In the genomic region with DNA sequence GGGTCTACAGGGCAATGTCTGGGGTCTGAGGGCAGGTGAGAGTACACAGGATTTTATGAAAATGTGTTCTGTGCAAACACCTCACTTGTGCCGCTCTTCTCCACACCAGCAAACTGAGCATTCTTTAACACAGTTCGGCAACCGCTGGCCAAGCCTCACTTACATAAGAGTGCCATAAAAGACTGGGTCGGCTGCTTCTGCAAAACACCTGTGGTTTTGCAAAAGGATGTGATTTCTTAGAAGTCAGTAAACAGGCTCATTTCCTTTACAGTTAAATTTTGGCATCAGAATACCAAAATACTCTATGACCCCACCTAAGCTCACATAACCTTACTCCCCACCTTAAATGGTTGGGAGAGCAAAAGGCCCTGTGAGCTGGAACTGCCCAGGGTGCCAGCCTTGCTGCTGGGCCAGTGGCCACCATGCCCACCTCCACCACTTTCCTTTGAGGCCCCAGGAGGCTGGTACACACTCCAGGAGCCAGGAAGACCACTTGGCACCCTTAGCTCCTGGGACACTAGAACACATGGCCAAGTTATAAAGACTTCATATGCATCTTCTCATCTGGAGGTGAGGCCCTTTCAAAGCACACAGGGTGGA, we compare ENCODE assay signal across 9 cellular contexts. TPM values are rescaled to one million over a fixed set of nuclear protein-coding genes. Genes with fewer than 3 reads are reported as not detected.
DNase-seq lines count a peak whose midpoint lies in the region; ATAC-seq and TF ChIP-seq lines count a peak whose summit lies in the region.
"Had no signal": no experiment of that assay in that cellular context is flagged by ENCODE, and none has a peak within 500 bp of the region (broad histone marks: within the 10 kb centered on the region; RNA-seq: fewer than 3 reads in every experiment).

No MANE protein-coding gene starts in this region.

- H3K27me3 Mint-ChIP-seq in activated naive CD8-positive, alpha-beta T cell treated with anti-CD3 and anti-CD28 coated beads, Interleukin-2, amount 10 ng/mL, durations not matched to agents 7 days and 5 days = no peaks in the 10 kb centered on the region
- H3K27me3 Mint-ChIP-seq in stimulated activated naive B cell treated with anti-CD40 and anti-IgM and Interleukin-4, amounts not matched to agents 10 μg/mL and 1 μg/mL and 100 μg/mL, for 72 hours = no peaks in the 10 kb centered on the region

- POLR2A ChIA-PET in activated naive CD8-positive, alpha-beta T cell treated with anti-CD3 and anti-CD28 coated beads, Interleukin-2, amount 10 ng/mL, durations not matched to agents 7 days and 5 days (lab: Charles Lee) = interaction anchor here (0.7 to 4.2 kb wide), 10 partner anchors 10 to 135 kb away, joined by 3 to 49 read pairs (median 4); a partner anchor contains a TSS

- DNase-seq in activated CD4-positive, CD25-positive, alpha-beta regulatory T cell treated with anti-CD3 and anti-CD28 coated beads, Interleukin-2, amount 50 U/mL, for 72 hours = no peak
- DNase-seq in activated naive CD8-positive, alpha-beta T cell treated with anti-CD3 and anti-CD28 coated beads, Interleukin-2, amount 10 ng/mL, durations not matched to agents 7 days and 5 days = peak; percentile 68
- DNase-seq in stimulated activated naive B cell treated with anti-CD40 and anti-IgM and Interleukin-4, amounts not matched to agents 10 μg/mL and 1 μg/mL and 100 μg/mL, for 72 hours = peak; percentile 26
- no peak for DNase-seq in NCI-H2081 treated with DMSO at 0.1 percent for 48 hours (lab: John Stamatoyannopoulos, UW)
- DNase-seq in tibial artery = no peak

- H3K4me1 ChIP-seq in tibial artery = peaks cover 0 to 77% (median 58%) of the 10 kb centered on the region in 4 donors

- H3K27ac ChIP-seq in tibial artery = no peak overlapping the region
- H3K27ac ChIP-seq: A549 had no signal

- no peaks in the 10 kb centered on the region for H3K36me3 ChIP-seq in tibial artery

- H3K9me3 ChIP-seq in tibial artery = no peaks in the 10 kb centered on the region
- H3K9me3 ChIP-seq: A549 had no signal

- H3K4me1 Mint-ChIP-seq in activated naive CD8-positive, alpha-beta T cell treated with anti-CD3 and anti-CD28 coated beads, Interleukin-2, amount 10 ng/mL, durations not matched to agents 7 days and 5 days = peaks cover 76% of the 10 kb centered on the region
- H3K4me1 Mint-ChIP-seq in stimulated activated naive B cell treated with anti-CD40 and anti-IgM and Interleukin-4, amounts not matched to agents 10 μg/mL and 1 μg/mL and 100 μg/mL, for 72 hours = peaks cover 55 to 89% of the 10 kb centered on the region in 2 donors

- H3K9me3 Mint-ChIP-seq in activated naive CD8-positive, alpha-beta T cell treated with anti-CD3 and anti-CD28 coated beads, Interleukin-2, amount 10 ng/mL, durations not matched to agents 7 days and 5 days = no peaks in the 10 kb centered on the region
- H3K9me3 Mint-ChIP-seq in stimulated activated naive B cell treated with anti-CD40 and anti-IgM and Interleukin-4, amounts not matched to agents 10 μg/mL and 1 μg/mL and 100 μg/mL, for 72 hours = peaks cover 1 to 3% of the 10 kb centered on the region in 2 donors

- H3K27ac Mint-ChIP-seq in activated naive CD8-positive, alpha-beta T cell treated with anti-CD3 and anti-CD28 coated beads, Interleukin-2, amount 10 ng/mL, durations not matched to agents 7 days and 5 days = peak overlapping the region; percentile 94
- peak overlapping the region; percentile 86 for H3K27ac Mint-ChIP-seq in stimulated activated naive B cell treated with anti-CD40 and anti-IgM and Interleukin-4, amounts not matched to agents 10 μg/mL and 1 μg/mL and 100 μg/mL, for 72 hours

- no peak for TF ChIP-seq CTCF in tibial artery (IDR thresholded peaks at IDR 0.05)

- no peak overlapping the region for H3K4me3 ChIP-seq in tibial artery
- H3K4me3 ChIP-seq: A549 had no signal

- peaks cover 28% of the 10 kb centered on the region for H3K36me3 Mint-ChIP-seq in activated naive CD8-positive, alpha-beta T cell treated with anti-CD3 and anti-CD28 coated beads, Interleukin-2, amount 10 ng/mL, durations not matched to agents 7 days and 5 days
- H3K36me3 Mint-ChIP-seq in stimulated activated naive B cell treated with anti-CD40 and anti-IgM and Interleukin-4, amounts not matched to agents 10 μg/mL and 1 μg/mL and 100 μg/mL, for 72 hours = peaks cover 20 to 39% of the 10 kb centered on the region in 2 donors

- peak; percentile 12 to 30 for ATAC-seq in activated CD4-positive, CD25-positive, alpha-beta regulatory T cell treated with anti-CD3 and anti-CD28 coated beads, Interleukin-2, amount 50 U/mL, for 24 hours
- ATAC-seq in HG03565 (IDR thresholded peaks at IDR 0.05; ENCODE audit: unreplicated experiment) = peak; percentile 61
- peak; percentile 90 for ATAC-seq in activated naive CD8-positive, alpha-beta T cell treated with anti-CD3 and anti-CD28 coated beads, Interleukin-2, amount 10 ng/mL, durations not matched to agents 7 days and 5 days (ENCODE audit: low read depth)
- peak; percentile 88 to 90 for ATAC-seq in stimulated activated naive B cell treated with anti-CD40 and anti-IgM and Interleukin-4, amounts not matched to agents 10 μg/mL and 1 μg/mL and 100 μg/mL, for 72 hours (replicated peaks)
- ATAC-seq in HG02571 (IDR thresholded peaks at IDR 0.05; ENCODE audit: unreplicated experiment) = no peak
- ATAC-seq: A549 had no signal

- H3K4me3 Mint-ChIP-seq in activated naive CD8-positive, alpha-beta T cell treated with anti-CD3 and anti-CD28 coated beads, Interleukin-2, amount 10 ng/mL, durations not matched to agents 7 days and 5 days = peak overlapping the region; percentile 83
- H3K4me3 Mint-ChIP-seq in stimulated activated naive B cell treated with anti-CD40 and anti-IgM and Interleukin-4, amounts not matched to agents 10 μg/mL and 1 μg/mL and 100 μg/mL, for 72 hours = peak overlapping the region; percentile 55 to 61

- intact Hi-C loops in tibial artery (cut with DNase I; ENCODE audit: low total_unique reads) = no loop called here

- H3K27me3 ChIP-seq in tibial artery = no peaks in the 10 kb centered on the region

RNA-seq across cellular contexts. Expression of a gene that starts 22.0 kb away (rescaled TPM):
- total RNA-seq in activated naive CD8-positive, alpha-beta T cell treated with anti-CD3 and anti-CD28 coated beads, Interleukin-2, amount 10 ng/mL, durations not matched to agents 7 days and 5 days = 100 to 1,000 TPM; 395 to 412 TPM

Comparison
In these comparisons a context has a peak if more than half of its experiments do, and no peak if none do; other contexts are left out.
1. DNase-seq: peak in activated naive CD8-positive, alpha-beta T cell treated with anti-CD3 and anti-CD28 coated beads, Interleukin-2, amount 10 ng/mL, durations not matched to agents 7 days and 5 days (single experiment) and stimulated activated naive B cell treated with anti-CD40 and anti-IgM and Interleukin-4, amounts not matched to agents 10 μg/mL and 1 μg/mL and 100 μg/mL, for 72 hours (single experiment); none in activated CD4-positive, CD25-positive, alpha-beta regulatory T cell treated with anti-CD3 and anti-CD28 coated beads, Interleukin-2, amount 50 U/mL, for 72 hours (single experiment), NCI-H2081 treated with DMSO at 0.1 percent for 48 hours (single experiment) and tibial artery (0 of 2).